ENCODE assay signal across 7 cellular contexts in the genomic region with DNA sequence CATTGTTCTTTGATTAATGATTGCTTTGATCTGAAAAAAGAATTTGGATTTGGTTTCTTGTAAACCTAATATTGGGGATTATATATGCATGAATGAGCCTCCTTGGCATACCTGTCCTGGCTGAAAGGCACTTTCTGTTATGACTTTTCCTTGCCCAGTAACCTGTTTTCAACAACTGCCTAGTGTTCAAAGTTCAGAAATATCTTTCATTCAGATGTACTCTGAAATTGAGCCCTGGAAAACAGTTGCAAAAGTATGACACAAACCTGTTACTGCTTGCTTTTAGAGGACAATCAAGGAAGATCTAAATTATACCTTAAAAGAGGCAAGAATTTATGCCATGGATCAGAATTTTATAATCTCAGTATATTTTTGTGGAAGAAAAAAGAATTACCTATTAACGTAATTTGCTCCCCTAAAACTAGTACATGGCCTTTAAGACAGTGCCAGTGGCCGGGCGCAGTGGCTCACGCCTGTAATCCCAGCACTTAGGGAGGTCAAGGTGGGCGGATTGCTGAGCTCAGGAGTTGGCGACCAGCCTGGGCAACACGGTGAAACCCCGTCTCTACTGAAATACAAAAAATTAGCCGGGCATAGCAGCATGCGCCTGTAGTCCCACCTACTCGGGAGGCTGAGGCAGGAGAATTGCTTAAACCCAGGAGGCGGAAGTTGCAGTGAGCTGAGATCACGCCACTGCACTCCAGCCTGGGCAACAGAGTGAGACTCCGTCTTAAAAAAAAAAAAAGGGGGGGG. TPM values are rescaled to one million over a fixed set of nuclear protein-coding genes. Genes with fewer than 3 reads are reported as not detected.
A peak's percentile ranks its signal among the peaks of the same experiment; 100 is the strongest.
DNase-seq lines count a peak whose midpoint lies in the region; ATAC-seq, FAIRE-seq and TF ChIP-seq lines count a peak whose summit lies in the region.
"Not testable (repeated sequence)": the region's sequence is repeated elsewhere in the genome, so short reads cannot be mapped to it uniquely, and the experiment has no call there.

No MANE protein-coding gene starts in this region.

- not testable (repeated sequence) for TF ChIP-seq CTCF in CD8-positive, alpha-beta T cell (IDR thresholded peaks at IDR 0.05); PC-9 (conservative IDR thresholded peaks at IDR 0.05); GM12878 (IDR thresholded peaks at IDR 0.05 in 2 of 3, conservative IDR thresholded peaks at IDR 0.05 in 1 of 3; ENCODE audit: control insufficient read depth in 2 of 3, extremely low read depth in 1 of 3, insufficient read depth in 1 of 3, low read depth in 3 of 3, low read length in 3 of 3); hepatocyte (IDR thresholded peaks at IDR 0.05; ENCODE audit: poor library complexity); HepG2 (CRISPR knock-in tag; IDR thresholded peaks at IDR 0.05); nephron (IDR thresholded peaks at IDR 0.05; ENCODE audit: unreplicated experiment in 3 of 3)

- H3K9me2 ChIP-seq in PC-9 (ENCODE audit: insufficient read depth); hepatocyte (replicated peaks; ENCODE audit: insufficient read depth): not testable (repeated sequence)

- TF ChIP-seq POLR2A in GM12878 (IDR thresholded peaks at IDR 0.05; ENCODE audit: low read depth, low read length); HepG2 (IDR thresholded peaks at IDR 0.05; ENCODE audit: insufficient read depth in 1 of 2, low read depth in 2 of 2, low read length in 2 of 2): not testable (repeated sequence)

- not testable (repeated sequence) for H3K27me3 Mint-ChIP-seq in CD8-positive, alpha-beta T cell (ENCODE audit: low read depth); nephron (ENCODE audit: low read depth)

- H3K9me3 Mint-ChIP-seq in CD8-positive, alpha-beta T cell; nephron: not testable (repeated sequence)

- H3K36me3 Mint-ChIP-seq in CD8-positive, alpha-beta T cell: peaks cover 39% of the 10 kb centered on the region
- H3K36me3 Mint-ChIP-seq in nephron (ENCODE audit: low read depth): peaks cover 17% of the 10 kb centered on the region

- H3F3A ChIP-seq in PC-9 (ENCODE audit: insufficient read depth, low read depth): peaks cover 22% of the 10 kb centered on the region; the same call in 1 of the 2 replicates

- CTCF ChIA-PET in CD8-positive, alpha-beta T cell (lab: Charles Lee); PC-9 (lab: Charles Lee); GM12878 (lab: Yijun Ruan, JAX); HepG2 (lab: Yijun Ruan, JAX; ENCODE audit: low intra/inter-chr PET ratio, low total read pairs): not testable (repeated sequence)

- TF ChIP-seq EP300 in GM12878 (IDR thresholded peaks at IDR 0.05; ENCODE audit: borderline replicate concordance in 1 of 2, control insufficient read depth in 1 of 2, low read depth in 2 of 2, low read length in 2 of 2); HepG2 (IDR thresholded peaks at IDR 0.05; ENCODE audit: low read depth in 2 of 2, low read length in 2 of 2); HepG2 (CRISPR knock-in tag; IDR thresholded peaks at IDR 0.05; ENCODE audit: borderline replicate concordance): not testable (repeated sequence)

- peak; percentile 27 for FAIRE-seq in GM12878 (lab: Jason Lieb, UNC)
- FAIRE-seq in HepG2 (lab: Jason Lieb, UNC): not testable (repeated sequence)

- H3K27ac ChIP-seq in CD8-positive, alpha-beta T cell (ENCODE audit: low read depth, low read length); GM12878 (ENCODE audit: control insufficient read depth, insufficient read depth); hepatocyte: not testable (repeated sequence)
- H3K27ac ChIP-seq in PC-9 (0 out of 2 replicates have a peak overlapping the region, but pooled peaks have one; percentile 16), HepG2 (ENCODE audit: extremely low read length, insufficient read depth, low read length) (peak overlapping the region; percentile 41), subcutaneous abdominal adipose tissue (ENCODE audit: low read depth, low read length) (peak overlapping the region; percentile 18)

- H3K4me3 Mint-ChIP-seq in CD8-positive, alpha-beta T cell: not testable (repeated sequence)
- H3K4me3 Mint-ChIP-seq in nephron: peak overlapping the region in 1 of 3 experiments; percentile 11

- in situ Hi-C loops in GM12878 (cut with MboI); HepG2 (cut with HindIII; ENCODE audit: extremely low pct_ligation_motif_present, low pct_unique_long_range_greater_than_20kb): not testable (repeated sequence)

- not testable (repeated sequence) for H2AFZ ChIP-seq in PC-9; GM12878 (ENCODE audit: control insufficient read depth, low read depth, low read length); hepatocyte; HepG2 (ENCODE audit: low read length)

- not testable (repeated sequence) for TF ChIP-seq RAD21 in GM12878 (IDR thresholded peaks at IDR 0.05; ENCODE audit: insufficient read depth, low read depth, low read length); HepG2 (CRISPR knock-in tag; IDR thresholded peaks at IDR 0.05)

- not testable (repeated sequence) for H3K9me3 ChIP-seq in CD8-positive, alpha-beta T cell (ENCODE audit: low read length); PC-9 (ENCODE audit: insufficient read depth, low read depth); GM12878 (replicated peaks; ENCODE audit: control insufficient read depth, insufficient read depth, low read length); hepatocyte (ENCODE audit: low read depth); HepG2 (ENCODE audit: low read length); subcutaneous abdominal adipose tissue (ENCODE audit: control insufficient read depth in 5 of 5, low read length in 5 of 5)

- RAD21 ChIA-PET in GM12878 (lab: Charles Lee; ENCODE audit: unreplicated experiment): not testable (repeated sequence)

- not testable (repeated sequence) for H3K4me2 ChIP-seq in PC-9; GM12878 (ENCODE audit: control insufficient read depth, insufficient read depth); hepatocyte
- H3K4me2 ChIP-seq in HepG2 (ENCODE audit: low read depth, low read length): peak overlapping the region; percentile 6; the same call in 1 of the 2 replicates

- intact Hi-C loops in CD8-positive, alpha-beta T cell (cut with DNase I, micrococcal nuclease); PC-9 (cut with micrococcal nuclease; ENCODE audit: unreplicated experiment); GM12878 (cut with micrococcal nuclease; ENCODE audit: unreplicated experiment); HepG2 (cut with micrococcal nuclease; ENCODE audit: unreplicated experiment): not testable (repeated sequence)

- H3K27ac Mint-ChIP-seq in CD8-positive, alpha-beta T cell: peak overlapping the region; percentile 37
- peak overlapping the region; percentile 59 to 93 (median 59) for H3K27ac Mint-ChIP-seq in nephron

- not testable (repeated sequence) for H4K20me1 ChIP-seq in PC-9 (ENCODE audit: insufficient read depth); GM12878 (ENCODE audit: control insufficient read depth, insufficient read depth); hepatocyte (ENCODE audit: insufficient read depth, poor library complexity, severe bottlenecking); HepG2 (ENCODE audit: insufficient read depth, low read length)

- WGBS in GM12878 (ENCODE audit: insufficient coverage, insufficient replicate concordance, low lambda C conversion rate, missing lambda C conversion rate): 96% methylated on average over 13 of the region's 14 CpGs
- WGBS in hepatocyte (ENCODE audit: low lambda C conversion rate, missing lambda C conversion rate): 95% methylated on average over 14 of the region's 14 CpGs
- 96% methylated on average over 13 of the region's 14 CpGs for WGBS in HepG2 (ENCODE audit: low lambda C conversion rate)

- SMC1A ChIA-PET in GM12878 (lab: Charles Lee; ENCODE audit: uncharacterized antibody, unreplicated experiment): not testable (repeated sequence)

- not testable (repeated sequence) for H3K79me2 ChIP-seq in PC-9 (ENCODE audit: low read depth); GM12878 (ENCODE audit: control insufficient read depth, insufficient read depth, low read length); hepatocyte; HepG2 (ENCODE audit: insufficient read depth, low read length)

- ATAC-seq in CD8-positive, alpha-beta T cell; GM12878: not testable (repeated sequence)
- peak; percentile 46; the same call in 1 of the 3 replicates for ATAC-seq in HepG2

- not testable (repeated sequence) for BruUV-seq in PC-9 (replicated peaks; lab: Mats Ljungman, UMichigan); GM12878 (replicated peaks; lab: Mats Ljungman, UMichigan); HepG2 (replicated peaks; lab: Mats Ljungman, UMichigan)

- H3K36me3 ChIP-seq in CD8-positive, alpha-beta T cell (ENCODE audit: insufficient read depth, low read length); GM12878 (ENCODE audit: control insufficient read depth in 2 of 2, insufficient read depth in 2 of 2, low read length in 1 of 2); hepatocyte (replicated peaks; ENCODE audit: insufficient read depth, low read depth); HepG2 (replicated peaks in 1 of 2; ENCODE audit: control insufficient read depth in 1 of 2, insufficient read depth in 2 of 2, low read length in 2 of 2): not testable (repeated sequence)
- H3K36me3 ChIP-seq in PC-9 (ENCODE audit: low read depth): peaks cover 21% of the 10 kb centered on the region
- peaks cover 9 to 24% (median 17%) of the 10 kb centered on the region in 5 donors for H3K36me3 ChIP-seq in subcutaneous abdominal adipose tissue (ENCODE audit: control insufficient read depth in 5 of 5, insufficient read depth in 5 of 5, low read length in 5 of 5)

- not testable (repeated sequence) for H3K4me1 ChIP-seq in CD8-positive, alpha-beta T cell (ENCODE audit: insufficient read depth, low read length); PC-9 (replicated peaks; ENCODE audit: insufficient read depth); GM12878 (ENCODE audit: control insufficient read depth, insufficient read depth, low read length); hepatocyte (ENCODE audit: insufficient read depth); subcutaneous abdominal adipose tissue (ENCODE audit: control insufficient read depth in 5 of 5, insufficient read depth in 5 of 5, low read length in 5 of 5)
- peaks cover 20% of the 10 kb centered on the region for H3K4me1 ChIP-seq in HepG2 (ENCODE audit: insufficient read depth, low read length)

- not testable (repeated sequence) for H3K9ac ChIP-seq in GM12878 (ENCODE audit: control insufficient read depth, insufficient read depth, low read length); HepG2 (ENCODE audit: insufficient read depth, low read depth, low read length); subcutaneous abdominal adipose tissue (ENCODE audit: low read length in 5 of 5)

- not testable (repeated sequence) for H3K27me3 ChIP-seq in CD8-positive, alpha-beta T cell (ENCODE audit: insufficient read depth, low read length); PC-9 (ENCODE audit: insufficient read depth, low read depth); GM12878 (replicated peaks in 1 of 2; ENCODE audit: control insufficient read depth in 2 of 2, insufficient read depth in 2 of 2, low read length in 1 of 2); hepatocyte; HepG2 (ENCODE audit: control insufficient read depth in 1 of 2, insufficient read depth in 2 of 2, low read length in 2 of 2); subcutaneous abdominal adipose tissue (ENCODE audit: control insufficient read depth in 5 of 5, insufficient read depth in 4 of 5, low read length in 5 of 5)

- not testable (repeated sequence) for H3K4me3 ChIP-seq in CD8-positive, alpha-beta T cell (ENCODE audit: low read depth, low read length); PC-9; GM12878; hepatocyte; HepG2 (replicated peaks in 1 of 3; ENCODE audit: insufficient read depth in 1 of 3, low read depth in 2 of 3, low read length in 3 of 3); subcutaneous abdominal adipose tissue (ENCODE audit: low read depth in 1 of 5, low read length in 5 of 5)

- POLR2A ChIA-PET in CD8-positive, alpha-beta T cell (lab: Charles Lee); PC-9 (lab: Charles Lee; ENCODE audit: unreplicated experiment); GM12878 (lab: Charles Lee); HepG2 (lab: Yijun Ruan, JAX): not testable (repeated sequence)

- H3K4me1 Mint-ChIP-seq in CD8-positive, alpha-beta T cell (ENCODE audit: low read depth): not testable (repeated sequence)
- peaks cover 11% of the 10 kb centered on the region for H3K4me1 Mint-ChIP-seq in nephron

- not testable (repeated sequence) for DNase-seq in CD8-positive, alpha-beta T cell; GM12878 (ENCODE audit: low read depth, low spot score)
- peak in 1 of 2 experiments; percentile 16 for DNase-seq in PC-9
- DNase-seq in hepatocyte (ENCODE audit: low spot score): peak; percentile 6
- DNase-seq in HepG2 (ENCODE audit: low spot score): peak; percentile 25

RNA-seq across cellular contexts. Expression of a gene that starts 23.0 kb away (rescaled TPM):
- 10 to 100 TPM in 1 of 2 experiments, 1 to 10 TPM in 1; 9.1 to 11.2 TPM for total RNA-seq in CD8-positive, alpha-beta T cell
- total RNA-seq in PC-9 (2021) (30.6 and 36.7 TPM in 2 replicates), GM12878 (2014; rRNA removed) (13.8 and 15.3 TPM in 2 replicates), GM12878 (2014; rRNA removed; fragmentation: Illumina TruSeq; extraction: Trizol) (25.1 and 26.9 TPM in 2 replicates), GM12878 (2021) (18.4 and 20.3 TPM in 2 replicates), hepatocyte (16.1 and 27.5 TPM in 2 replicates), HepG2 (2016; rRNA removed; fragmentation: Illumina TruSeq; extraction: Trizol) (36.6 and 48.7 TPM in 2 replicates)
- total RNA-seq in GM12878 (2013; cell fraction: nucleolus; rRNA removed): 11.8 and 17.6 TPM in 2 replicates
- polyA plus RNA-seq in GM12878 (2011; ENCODE audit: low read depth): 5.5 TPM
- polyA plus RNA-seq in GM12878 (2011; rRNA removed) (28.8 and 57.3 TPM in 2 replicates), GM12878 (2014; fragmentation: Illumina TruSeq; extraction: Trizol) (34.0 and 43.3 TPM in 2 replicates), GM12878 (2014; fragmentation: Nextera tagmentation; extraction: Ambion mirVana) (10 to 100 TPM; 27.5 to 42.3 TPM), GM12878 (2014; rRNA removed) (21.6 and 21.8 TPM in 2 replicates), GM12878 (2016; fragmentation: Nextera tagmentation; extraction: Ambion mirVana) (10 to 100 TPM; 29.3 to 29.9 TPM), hepatocyte (20.4 and 31.2 TPM in 2 replicates), HepG2 (2011; rRNA removed) (14.8 and 18.7 TPM in 2 replicates)
- polyA plus RNA-seq in GM12878 (2011; cell fraction: cytosol; rRNA removed): 7.9 and 8.5 TPM in 2 replicates
- polyA plus RNA-seq in GM12878 (2011; cell fraction: nucleus; rRNA removed): 13.2 and 13.9 TPM in 2 replicates
- polyA plus RNA-seq in GM12878 (2012): 14.9 and 18.4 TPM in 2 replicates
- polyA minus RNA-seq in GM12878 (2011; rRNA and poly(A)+ RNA removed): 9.1 and 15.4 TPM in 2 replicates
- 8.4 and 11.4 TPM in 2 replicates for polyA minus RNA-seq in GM12878 (2011; cell fraction: cytosol; rRNA and poly(A)+ RNA removed)
- polyA minus RNA-seq in GM12878 (2011; cell fraction: nucleus; rRNA and poly(A)+ RNA removed): 5.6 and 10.0 TPM in 2 replicates
- total RNA-seq in HepG2 (2016; cell fraction: cytosol; rRNA removed; fragmentation: Illumina TruSeq; extraction: Trizol; ENCODE audit: low read depth): 10.0 and 13.7 TPM in 2 replicates
- 34.1 and 41.3 TPM in 2 replicates for total RNA-seq in HepG2 (2016; cell fraction: insoluble cytoplasmic fraction; rRNA removed; fragmentation: Illumina TruSeq; extraction: Trizol)
- total RNA-seq in HepG2 (2016; cell fraction: membrane; rRNA removed; fragmentation: Illumina TruSeq; extraction: Trizol): 21.8 and 31.3 TPM in 2 replicates
- total RNA-seq in HepG2 (2016; cell fraction: nucleus; rRNA removed; fragmentation: Illumina TruSeq; extraction: Trizol): 20.5 and 30.8 TPM in 2 replicates
- 9.0 and 11.9 TPM in 2 replicates for polyA plus RNA-seq in HepG2 (2011; cell fraction: cytosol; rRNA removed)
- 6.8 and 7.0 TPM in 2 replicates for polyA plus RNA-seq in HepG2 (2011; cell fraction: nucleus; rRNA removed)
- polyA plus RNA-seq in HepG2 (2012): 18.9 and 27.0 TPM in 2 replicates
- polyA plus RNA-seq in HepG2 (2016; cell fraction: cytosol; fragmentation: Illumina TruSeq; extraction: Trizol; ENCODE audit: low read depth): 11.4 and 14.2 TPM in 2 replicates
- polyA plus RNA-seq in HepG2 (2016; cell fraction: insoluble cytoplasmic fraction; fragmentation: Illumina TruSeq; extraction: Trizol; ENCODE audit: low read depth): 40.7 and 42.4 TPM in 2 replicates
- polyA plus RNA-seq in HepG2 (2016; cell fraction: membrane; fragmentation: Illumina TruSeq; extraction: Trizol; ENCODE audit: low read depth): 19.1 and 20.4 TPM in 2 replicates
- polyA plus RNA-seq in HepG2 (2016; cell fraction: nucleus; fragmentation: Illumina TruSeq; extraction: Trizol; ENCODE audit: insufficient read depth, low read depth): 41.5 and 42.3 TPM in 2 replicates
- 3.3 and 6.3 TPM in 2 replicates for polyA minus RNA-seq in HepG2 (2011; rRNA and poly(A)+ RNA removed; ENCODE audit: low replicate concordance)
- polyA minus RNA-seq in HepG2 (2011; cell fraction: cytosol; rRNA and poly(A)+ RNA removed): 7.6 and 8.4 TPM in 2 replicates
- polyA minus RNA-seq in HepG2 (2011; cell fraction: nucleus; rRNA and poly(A)+ RNA removed): 12.0 and 13.3 TPM in 2 replicates

RNA-seq across cellular contexts. Expression of a gene that starts 50.7 kb away (rescaled TPM):
- 10 to 100 TPM; 13.9 to 16.7 TPM for total RNA-seq in CD8-positive, alpha-beta T cell
- total RNA-seq in PC-9 (2021) (2.4 and 3.3 TPM in 2 replicates), GM12878 (2014; rRNA removed) (8.9 and 9.0 TPM in 2 replicates), GM12878 (2014; rRNA removed; fragmentation: Illumina TruSeq; extraction: Trizol) (9.5 TPM in 2 replicates), GM12878 (2021) (9.2 and 9.4 TPM in 2 replicates), hepatocyte (14.7 and 15.1 TPM in 2 replicates), HepG2 (2016; rRNA removed; fragmentation: Illumina TruSeq; extraction: Trizol) (4.9 and 5.6 TPM in 2 replicates)
- total RNA-seq in GM12878 (2013; cell fraction: nucleolus; rRNA removed): 33.6 and 38.9 TPM in 2 replicates
- 3.9 TPM for polyA plus RNA-seq in GM12878 (2011; ENCODE audit: low read depth)
- polyA plus RNA-seq in GM12878 (2011; rRNA removed) (14.2 and 19.1 TPM in 2 replicates), GM12878 (2014; fragmentation: Illumina TruSeq; extraction: Trizol) (7.6 and 8.6 TPM in 2 replicates), GM12878 (2014; fragmentation: Nextera tagmentation; extraction: Ambion mirVana) (1 to 10 TPM; 1.8 to 3.8 TPM), GM12878 (2014; rRNA removed) (5.7 and 9.1 TPM in 2 replicates), GM12878 (2016; fragmentation: Nextera tagmentation; extraction: Ambion mirVana) (10 to 100 TPM; 11.8 to 13.1 TPM), hepatocyte (7.5 and 9.7 TPM in 2 replicates), HepG2 (2011; rRNA removed) (3.4 and 3.7 TPM in 2 replicates)
- polyA plus RNA-seq in GM12878 (2011; cell fraction: cytosol; rRNA removed): 6.0 and 6.7 TPM in 2 replicates
- polyA plus RNA-seq in GM12878 (2011; cell fraction: nucleus; rRNA removed): 10.9 and 13.0 TPM in 2 replicates
- 4.2 and 6.0 TPM in 2 replicates for polyA plus RNA-seq in GM12878 (2012)
- 10.3 and 16.8 TPM in 2 replicates for polyA minus RNA-seq in GM12878 (2011; rRNA and poly(A)+ RNA removed)
- 3.1 and 7.2 TPM in 2 replicates for polyA minus RNA-seq in GM12878 (2011; cell fraction: cytosol; rRNA and poly(A)+ RNA removed)
- 8.9 and 11.8 TPM in 2 replicates for polyA minus RNA-seq in GM12878 (2011; cell fraction: nucleus; rRNA and poly(A)+ RNA removed)
- total RNA-seq in HepG2 (2016; cell fraction: cytosol; rRNA removed; fragmentation: Illumina TruSeq; extraction: Trizol; ENCODE audit: low read depth): 0.62 and 1.8 TPM in 2 replicates
- 3.7 and 5.8 TPM in 2 replicates for total RNA-seq in HepG2 (2016; cell fraction: insoluble cytoplasmic fraction; rRNA removed; fragmentation: Illumina TruSeq; extraction: Trizol)
- 1.8 and 3.4 TPM in 2 replicates for total RNA-seq in HepG2 (2016; cell fraction: membrane; rRNA removed; fragmentation: Illumina TruSeq; extraction: Trizol)
- total RNA-seq in HepG2 (2016; cell fraction: nucleus; rRNA removed; fragmentation: Illumina TruSeq; extraction: Trizol): 6.0 and 8.5 TPM in 2 replicates
- 1.1 and 1.8 TPM in 2 replicates for polyA plus RNA-seq in HepG2 (2011; cell fraction: cytosol; rRNA removed)
- 3.0 and 5.5 TPM in 2 replicates for polyA plus RNA-seq in HepG2 (2011; cell fraction: nucleus; rRNA removed)
- 3.3 and 3.4 TPM in 2 replicates for polyA plus RNA-seq in HepG2 (2012)
- 0.31 and 0.52 TPM in 2 replicates for polyA plus RNA-seq in HepG2 (2016; cell fraction: cytosol; fragmentation: Illumina TruSeq; extraction: Trizol; ENCODE audit: low read depth)
- polyA plus RNA-seq in HepG2 (2016; cell fraction: insoluble cytoplasmic fraction; fragmentation: Illumina TruSeq; extraction: Trizol; ENCODE audit: low read depth): 3.2 and 3.3 TPM in 2 replicates
- 0.58 and 1.0 TPM in 2 replicates for polyA plus RNA-seq in HepG2 (2016; cell fraction: membrane; fragmentation: Illumina TruSeq; extraction: Trizol; ENCODE audit: low read depth)
- polyA plus RNA-seq in HepG2 (2016; cell fraction: nucleus; fragmentation: Illumina TruSeq; extraction: Trizol; ENCODE audit: insufficient read depth, low read depth): 4.3 and 6.9 TPM in 2 replicates
- polyA minus RNA-seq in HepG2 (2011; rRNA and poly(A)+ RNA removed; ENCODE audit: low replicate concordance): 1.3 and 2.6 TPM in 2 replicates
- 1.9 and 3.2 TPM in 2 replicates for polyA minus RNA-seq in HepG2 (2011; cell fraction: cytosol; rRNA and poly(A)+ RNA removed)
- polyA minus RNA-seq in HepG2 (2011; cell fraction: nucleus; rRNA and poly(A)+ RNA removed): 10.3 and 13.7 TPM in 2 replicates
